ENCODE assay signal across 26 cellular contexts in genomic region chr10:85459906-85460305, GRCh38.
"Had no signal": no experiment of that assay in that cellular context is flagged by ENCODE, and none has a peak within 500 bp of the region (broad histone marks: within the 10 kb centered on the region; RNA-seq: fewer than 3 reads in every experiment).

No MANE protein-coding gene starts in this region.

- H3K36me3 ChIP-seq: SJCRH30 had no signal

- FAIRE-seq: HTR-8/SVneo, K562 had no signal

- H3K4me2 ChIP-seq: KMS-11 had no signal

- H3K4me3 ChIP-seq: K562, SJCRH30, SK-N-MC had no signal

- DNase-seq: Kasumi-1, MV-4-11, NCI-H1048, NCI-H1105, NCI-H1417, NCI-H1436 treated with DMSO at 0.1 percent for 48 hours, NCI-H1694, NCI-H187 treated with DMSO at 0.1 percent for 48 hours, NCI-H2029 treated with DMSO at 0.1 percent for 48 hours, NCI-H2171 treated with DMSO at 0.1 percent for 48 hours, NCI-H345, NCI-H446 treated with DMSO at 0.1 percent for 48 hours, NCI-H510A treated with DMSO at 0.1 percent for 48 hours, NCI-H526, NCI-H774, OCI-M1, SHP77 treated with DMSO at 0.1 percent for 48 hours, SJCRH30, SW 1271, T-cell had no signal

- H3K4me1 ChIP-seq: SJCRH30 had no signal

- H3K27ac ChIP-seq: HL-60, KMS-11, SJCRH30, SK-N-MC had no signal

- H3K9me3 ChIP-seq: SJCRH30 had no signal

- H3K9ac ChIP-seq: KMS-11 had no signal

- H3K27me3 ChIP-seq: SJCRH30 had no signal

- ATAC-seq: K562, Right ventricle myocardium inferior, T-cell had no signal
